15 cellular contexts compared by ENCODE assay signal in the genomic region with DNA sequence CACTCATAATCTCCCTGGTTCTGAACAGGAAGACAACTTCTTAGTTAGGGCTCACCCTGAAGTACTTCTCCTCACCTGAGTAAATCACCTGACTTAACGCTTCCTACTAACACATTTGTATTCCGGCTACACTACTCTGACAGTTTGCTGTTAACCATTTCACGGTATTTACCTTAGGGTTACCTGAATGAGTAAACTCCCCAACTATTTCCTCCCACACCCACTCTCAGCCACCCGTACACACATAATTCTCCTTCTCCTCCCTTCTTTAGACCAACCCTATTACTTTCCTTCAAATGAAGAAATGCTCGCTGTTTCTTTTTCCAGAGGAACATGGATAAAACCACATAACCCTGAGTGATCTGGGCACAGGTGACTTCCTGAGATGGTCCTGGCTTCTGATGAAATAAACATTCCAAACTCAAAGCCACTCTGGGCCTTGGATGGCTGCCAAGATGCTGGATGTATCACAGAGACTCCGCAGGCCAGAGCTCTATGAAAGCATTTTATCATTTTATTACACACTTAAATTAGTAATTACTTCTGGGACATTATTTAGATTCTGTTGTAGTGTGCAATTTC.
DNase-seq lines count a peak whose midpoint lies in the region; ATAC-seq and TF ChIP-seq lines count a peak whose summit lies in the region.
"Had no signal": no experiment of that assay in that cellular context is flagged by ENCODE, and none has a peak within 500 bp of the region (broad histone marks: within the 10 kb centered on the region; RNA-seq: fewer than 3 reads in every experiment).

No MANE protein-coding gene starts in this region.

- H3K36me3 ChIP-seq in SK-N-MC (ENCODE audit: insufficient read depth, low read length) = no peaks in the 10 kb centered on the region
- no peaks in the 10 kb centered on the region for H3K36me3 ChIP-seq in lung (ENCODE audit: control insufficient read depth in 2 of 2, insufficient read depth in 2 of 2, low read length in 2 of 2)

- WGBS in lung, 2 donors = 56 to 72% methylated on average over 6 of the region's 6 CpGs

- no peaks in the 10 kb centered on the region for H3K9me3 ChIP-seq in SK-N-MC (ENCODE audit: low read depth, low read length)
- H3K9me3 ChIP-seq in lung (ENCODE audit: control insufficient read depth in 2 of 2, insufficient read depth in 1 of 2, low read length in 1 of 2) = no peaks in the 10 kb centered on the region

- no peak overlapping the region for H3K9ac ChIP-seq in SK-N-MC (ENCODE audit: insufficient read length)

- H3K27ac ChIP-seq in SK-N-MC = peak overlapping the region; percentile 53; the same call in 1 of the 2 replicates
- no peak overlapping the region for H3K27ac ChIP-seq in lung (ENCODE audit: low read depth in 1 of 2, low read length in 1 of 2)

- TF ChIP-seq CTCF in lung (IDR thresholded peaks at IDR 0.05; ENCODE audit: control extremely low read depth, extremely low read depth) = no peak

- peak overlapping the region; percentile 21; the same call in 1 of the 2 replicates for H3K4me3 ChIP-seq in SK-N-MC
- no peak overlapping the region for H3K4me3 ChIP-seq in lung
- H3K4me3 ChIP-seq: GM12878 had no signal

- H3K4me1 ChIP-seq in lung (ENCODE audit: control insufficient read depth in 2 of 2, insufficient read depth in 2 of 2, low read length in 2 of 2) = no peaks in the 10 kb centered on the region

- peak; percentile 46 for ATAC-seq in lung (ENCODE audit: insufficient read depth, low FRiP score)
- ATAC-seq in HG03432 (IDR thresholded peaks at IDR 0.05; ENCODE audit: unreplicated experiment) = no peak
- ATAC-seq: activated naive CD4-positive, alpha-beta T cell treated with anti-CD3 and anti-CD28 coated beads, Interleukin-2, amount 50 U/mL, for 72 hours; GM12878; T-helper 17 cell had no signal

- no peak for TF ChIP-seq POLR2A in erythroblast (IDR thresholded peaks at IDR 0.05; ENCODE audit: low read length)

- DNase-seq in DMS153 (lab: John Stamatoyannopoulos, UW) = peak; percentile 75
- DNase-seq in M059J (ENCODE audit: low read depth) = peak; percentile 30
- no peak for DNase-seq in SK-N-MC (ENCODE audit: low read depth, low spot score)
- DNase-seq in lung (ENCODE audit: low spot score) = peak; percentile 66
- DNase-seq in COLO829 (ENCODE audit: low spot score) = no peak
- DNase-seq in NCI-H1436 (lab: John Stamatoyannopoulos, UW) = no peak
- DNase-seq in erythroblast (lab: John Stamatoyannopoulos, UW) = no peak
- DNase-seq: activated CD8-positive, alpha-beta memory T cell treated with anti-CD3 and anti-CD28 coated beads for 24 hours; CD4-positive, alpha-beta memory T cell; cortex of kidney; T-helper 17 cell; trophoblast cell had no signal

- no peaks in the 10 kb centered on the region for H3K27me3 ChIP-seq in lung (ENCODE audit: control insufficient read depth, insufficient read depth)

Comparison
In these comparisons a context has a peak if more than half of its experiments do, and no peak if none do; other contexts are left out.
1. DNase-seq: peak in DMS153 (single experiment), M059J (single experiment) and lung (single experiment); none in SK-N-MC (single experiment), COLO829 (single experiment), NCI-H1436 (single experiment) and erythroblast (0 of 2).